ENCODE assay signal across 13 cellular contexts in genomic region chr2:216064014-216064630, GRCh38. TPM values are rescaled to one million over a fixed set of nuclear protein-coding genes. Genes with fewer than 3 reads are reported as not detected.
A peak's percentile ranks its signal among the peaks of the same experiment; 100 is the strongest.
DNase-seq lines count a peak whose midpoint lies in the region; ATAC-seq, FAIRE-seq and TF ChIP-seq lines count a peak whose summit lies in the region.
"Had no signal": no experiment of that assay in that cellular context is flagged by ENCODE, and none has a peak within 500 bp of the region (broad histone marks: within the 10 kb centered on the region; RNA-seq: fewer than 3 reads in every experiment).

No MANE protein-coding gene starts in this region.

- no peaks in the 10 kb centered on the region for H4K20me1 ChIP-seq in H9 (ENCODE audit: control insufficient read depth, insufficient read depth, insufficient read length)

- H3K9ac ChIP-seq in H9 (ENCODE audit: extremely low read depth, insufficient read length, low read length), result no peak overlapping the region

- no peak for DNase-seq in D721Med (ENCODE audit: insufficient read length, low spot score)
- DNase-seq in H9, result no peak
- peak; percentile 34 for DNase-seq in astrocyte of the hippocampus (ENCODE audit: low read depth, low spot score)
- no peak for DNase-seq in Peyer's patch
- DNase-seq in NCI-H1092 (lab: John Stamatoyannopoulos, UW), result no peak
- DNase-seq: activated B cell treated with CpG ODN at 0.5 μM for 24 hours; NCI-H446 treated with DMSO at 0.1 percent for 48 hours; stimulated activated CD4-positive, alpha-beta T cell treated with anti-CD3 and anti-CD28 coated beads, Interleukin-4, amount 100 ng/mL, for 24 hours had no signal

- no peak for FAIRE-seq in D721Med (lab: Jason Lieb, UNC)

- H3K4me3 Mint-ChIP-seq in H9, result no peak overlapping the region
- H3K4me3 Mint-ChIP-seq in nephron, result no peak overlapping the region
- H3K4me3 Mint-ChIP-seq: activated B cell treated with CpG ODN at 0.5 μM for 24 hours; stimulated activated naive CD8-positive, alpha-beta T cell treated with anti-CD3 and anti-CD28 coated beads, Interleukin-15, Interleukin-2, amounts not matched to agents 100 ng/mL and 50 ng/mL, for 24 hours had no signal

- peaks cover 0 to 52% (median 0%) of the 10 kb centered on the region in 3 donors for H3K36me3 ChIP-seq in Peyer's patch

- H3K9me3 ChIP-seq in H9 (ENCODE audit: control insufficient read depth, low read depth, low read length) (no peaks in the 10 kb centered on the region), Peyer's patch (no peaks in the 10 kb centered on the region)
- H3K9me3 ChIP-seq: ascending aorta, SJCRH30 had no signal

- H3K27me3 Mint-ChIP-seq in H9 (ENCODE audit: low read depth) (no peaks in the 10 kb centered on the region), nephron (ENCODE audit: low read depth) (no peaks in the 10 kb centered on the region)
- H3K27me3 Mint-ChIP-seq: activated B cell treated with CpG ODN at 0.5 μM for 24 hours; stimulated activated naive CD8-positive, alpha-beta T cell treated with anti-CD3 and anti-CD28 coated beads, Interleukin-15, Interleukin-2, amounts not matched to agents 100 ng/mL and 50 ng/mL, for 24 hours had no signal

- H3K27ac ChIP-seq in H9 (ENCODE audit: insufficient read length, low read depth, low read length) (no peak overlapping the region), Peyer's patch (no peak overlapping the region)
- H3K27ac ChIP-seq: ascending aorta, SJCRH30 had no signal

- no peak overlapping the region for H3K56ac ChIP-seq in H9 (ENCODE audit: insufficient read length, low read depth, low read length)

- no peaks in the 10 kb centered on the region for H3K4me1 ChIP-seq in H9 (ENCODE audit: insufficient read depth, low read length)
- H3K4me1 ChIP-seq in Peyer's patch, result no peaks in the 10 kb centered on the region
- H3K4me1 ChIP-seq: ascending aorta, SJCRH30 had no signal

- H3K27ac Mint-ChIP-seq in H9 (no peak overlapping the region), nephron (no peak overlapping the region)
- H3K27ac Mint-ChIP-seq: activated B cell treated with CpG ODN at 0.5 μM for 24 hours; stimulated activated naive CD8-positive, alpha-beta T cell treated with anti-CD3 and anti-CD28 coated beads, Interleukin-15, Interleukin-2, amounts not matched to agents 100 ng/mL and 50 ng/mL, for 24 hours had no signal

- H3K4me3 ChIP-seq in Peyer's patch, result no peak overlapping the region
- H3K4me3 ChIP-seq: ascending aorta, SJCRH30 had no signal

- H4K8ac ChIP-seq in H9 (replicated peaks; ENCODE audit: insufficient read length, low read depth, low read length), result no peak overlapping the region

- no peak overlapping the region for H3K18ac ChIP-seq in H9 (ENCODE audit: insufficient read length, low read depth, low read length)

- no peak for ATAC-seq in HG03159 (IDR thresholded peaks at IDR 0.05; ENCODE audit: unreplicated experiment)

- H2BK12ac ChIP-seq in H9 (ENCODE audit: insufficient read length, low read depth, low read length), result no peak overlapping the region

- no peak overlapping the region for H4K91ac ChIP-seq in H9 (ENCODE audit: insufficient read length, low read depth, low read length)

- no peak overlapping the region for H3K4me2 ChIP-seq in H9 (ENCODE audit: insufficient read depth, insufficient read length, low read length)

- H3T11ph ChIP-seq in H9 (ENCODE audit: low read length), result no peak overlapping the region

- H3K23me2 ChIP-seq in H9 (ENCODE audit: insufficient read length, low read depth, low read length, poor library complexity, severe bottlenecking), result no peaks in the 10 kb centered on the region

- no peak overlapping the region for H2AK5ac ChIP-seq in H9 (ENCODE audit: insufficient read length, low read length)

- H3K27me3 ChIP-seq in H9 (ENCODE audit: insufficient read depth, low read length) (no peaks in the 10 kb centered on the region), Peyer's patch (no peaks in the 10 kb centered on the region)
- H3K27me3 ChIP-seq: ascending aorta, SJCRH30 had no signal

- peak; percentile 29 for TF ChIP-seq CTCF in D721Med (IDR thresholded peaks at IDR 0.05; ENCODE audit: insufficient read depth, missing control alignments)
- peak; percentile 43; the same call in 2 of the 3 replicates for TF ChIP-seq CTCF in H9 (conservative IDR thresholded peaks at IDR 0.05)
- TF ChIP-seq CTCF in nephron (IDR thresholded peaks at IDR 0.05; ENCODE audit: unreplicated experiment in 3 of 3), result peak in 2 of 3 experiments; percentile 15 to 32
- TF ChIP-seq CTCF in Peyer's patch (IDR thresholded peaks at IDR 0.05), result no peak

- no peak overlapping the region for H3K14ac ChIP-seq in H9 (ENCODE audit: insufficient read depth, low read length)

- TF ChIP-seq POLR2A in Peyer's patch (IDR thresholded peaks at IDR 0.05), result no peak

- no peaks in the 10 kb centered on the region for H3K9me3 Mint-ChIP-seq in H9
- no peaks in the 10 kb centered on the region for H3K9me3 Mint-ChIP-seq in nephron
- H3K9me3 Mint-ChIP-seq: activated B cell treated with CpG ODN at 0.5 μM for 24 hours; stimulated activated naive CD8-positive, alpha-beta T cell treated with anti-CD3 and anti-CD28 coated beads, Interleukin-15, Interleukin-2, amounts not matched to agents 100 ng/mL and 50 ng/mL, for 24 hours had no signal

- no peak overlapping the region for H2AFZ ChIP-seq in H9 (ENCODE audit: low read length)

- H3K4ac ChIP-seq in H9 (ENCODE audit: low read depth, low read length), result no peak overlapping the region

- H3K4me1 Mint-ChIP-seq in H9 (peaks cover 3 to 11% of the 10 kb centered on the region in 2 experiments), nephron (peaks cover 4% of the 10 kb centered on the region)

- no peak overlapping the region for H2BK120ac ChIP-seq in H9 (ENCODE audit: low read depth, low read length, poor library complexity, severe bottlenecking)

- H2BK20ac ChIP-seq in H9 (ENCODE audit: low read depth, low read length, poor library complexity, severe bottlenecking), result no peak overlapping the region

- H3K23ac ChIP-seq in H9 (ENCODE audit: insufficient read length, low read depth, low read length), result no peak overlapping the region

- no peak overlapping the region for H2BK5ac ChIP-seq in H9 (ENCODE audit: insufficient read length, low read length)

- no peaks in the 10 kb centered on the region for H3K79me1 ChIP-seq in H9 (ENCODE audit: insufficient read depth, low read depth, low read length, poor library complexity, severe bottlenecking)

- H4K5ac ChIP-seq in H9 (ENCODE audit: insufficient read length, low read depth, low read length), result no peak overlapping the region

- no CpG with 5 or more reads among the region's 2 CpGs for WGBS in H9 (ENCODE audit: extremely low coverage, insufficient read length, low lambda C conversion rate)

- H3K79me2 ChIP-seq in H9 (ENCODE audit: insufficient read depth, low read length), result no peaks in the 10 kb centered on the region

- H3K36me3 Mint-ChIP-seq in H9 (ENCODE audit: insufficient read depth in 1 of 3, low read depth in 3 of 3) (peaks cover 4 to 31% (median 18%) of the 10 kb centered on the region in 3 experiments; a peak in 6 of 7 replicates), nephron (ENCODE audit: low read depth) (peaks cover 27% of the 10 kb centered on the region)

- H2BK15ac ChIP-seq in H9 (ENCODE audit: low read depth, low read length), result no peak overlapping the region

RNA-seq across cellular contexts. Expression of gene PECR, which starts 17.5 kb away (rescaled TPM):
- total RNA-seq in H9 (2021), result 15.3 and 16.5 TPM in 2 replicates
- 10 to 100 TPM; 44.6 to 85.6 (median 54.3) TPM for total RNA-seq in Peyer's patch

RNA-seq across cellular contexts. Expression of gene TMEM169, which starts 17.6 kb away (rescaled TPM):
- total RNA-seq in H9 (2021) (0.97 and 1.0 TPM in 2 replicates), Peyer's patch (1 to 10 TPM in 1 of 4 donors, not detected in 3; 1.6 TPM)

RNA-seq across cellular contexts. Expression of gene XRCC5, which starts 45.0 kb away (rescaled TPM):
- total RNA-seq in H9 (2021) (613 and 618 TPM in 2 replicates), Peyer's patch (100 to 1,000 TPM in 3 of 4 donors, 10 to 100 TPM in 1; 81.7 to 140 (median 111) TPM)

RNA-seq across cellular contexts. Expression of gene MREG, which starts 50.8 kb away (rescaled TPM):
- total RNA-seq in H9 (2021), result 21.0 and 21.8 TPM in 2 replicates
- 10 to 100 TPM in 1 of 4 donors, 1 to 10 TPM in 3; 6.2 to 10.7 (median 7.2) TPM for total RNA-seq in Peyer's patch
- total RNA-seq: ascending aorta had no signal

Comparison
In these comparisons a context has a peak if more than half of its experiments do, and no peak if none do; other contexts are left out.
1. CTCF ChIP-seq: peak in D721Med (single experiment), H9 (single experiment) and nephron (2 of 3); none in Peyer's patch (0 of 6).